Comparison of ENCODE assay signal across 8 cellular contexts in the genomic region with DNA sequence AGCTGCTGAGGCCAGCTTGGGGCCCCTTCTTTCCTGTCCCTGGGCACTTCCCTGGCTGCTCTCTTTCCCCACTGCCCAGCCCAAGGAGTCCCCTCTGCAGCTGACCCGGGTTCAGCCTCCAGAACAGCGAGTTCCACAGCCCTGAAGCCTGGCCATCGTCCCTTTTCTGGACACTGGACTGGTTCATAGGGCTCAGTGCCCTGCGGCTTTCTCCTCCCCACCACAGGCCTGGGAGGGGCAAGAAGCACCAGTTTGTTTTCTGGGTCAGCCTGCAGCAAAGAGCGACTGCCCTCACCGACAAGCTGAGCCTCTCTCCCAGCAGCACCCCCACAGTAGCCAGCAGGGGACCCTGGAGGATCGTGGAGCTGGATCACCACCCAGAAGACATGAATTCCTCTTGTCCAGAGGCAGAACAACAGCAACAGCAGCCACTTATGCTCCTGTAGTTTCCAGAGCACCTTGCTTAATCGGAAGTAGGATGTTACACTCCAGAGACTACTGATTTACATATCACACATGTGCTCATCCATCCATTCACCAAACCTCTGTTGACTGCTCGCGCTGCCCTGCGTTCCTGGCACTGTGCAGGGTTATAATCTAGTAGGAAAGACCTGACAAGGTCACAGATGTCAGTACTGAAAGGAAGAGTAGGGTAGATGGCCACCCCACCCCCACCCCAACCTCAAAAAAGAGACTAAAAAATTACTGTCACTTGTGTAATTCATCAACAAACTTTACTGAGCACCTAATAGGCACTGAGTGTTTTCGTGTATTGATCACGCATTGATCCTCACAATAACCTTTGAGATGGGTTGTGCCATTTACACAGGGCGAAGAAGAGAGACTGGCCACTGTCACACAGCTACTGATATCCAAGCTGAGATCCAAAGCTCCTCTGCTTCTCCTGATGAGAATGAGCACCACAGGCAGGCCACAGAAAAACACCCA. TPM values are rescaled to one million over a fixed set of nuclear protein-coding genes. Genes with fewer than 3 reads are reported as not detected.
DNase-seq lines count a peak whose midpoint lies in the region; FAIRE-seq and TF ChIP-seq lines count a peak whose summit lies in the region.

No MANE protein-coding gene starts in this region.

- peaks cover 16% of the 10 kb centered on the region for H3K4me1 ChIP-seq in HUES64 (ENCODE audit: insufficient read depth, low read length)
- H3K4me1 ChIP-seq in adrenal gland (replicated peaks in 1 of 2), result peaks cover 8 to 18% of the 10 kb centered on the region in 2 donors
- H3K4me1 ChIP-seq in iPS-20b (ENCODE audit: insufficient read depth, low read length), result peaks cover 11% of the 10 kb centered on the region; the same call in 1 of the 2 replicates
- H3K4me1 ChIP-seq in skeletal muscle tissue (ENCODE audit: control insufficient read depth in 3 of 3, insufficient read depth in 3 of 3, low read length in 3 of 3), result peaks cover 14 to 15% (median 14%) of the 10 kb centered on the region in 3 donors

- H3K9me3 ChIP-seq in HUES64 (ENCODE audit: insufficient read depth, low read depth, low read length) (no peaks in the 10 kb centered on the region), adrenal gland (replicated peaks in 1 of 3) (no peaks in the 10 kb centered on the region), iPS-20b (ENCODE audit: insufficient read depth, low read depth, low read length) (no peaks in the 10 kb centered on the region), skeletal muscle tissue (ENCODE audit: control insufficient read depth in 3 of 3, low read length in 3 of 3) (no peaks in the 10 kb centered on the region)

- H3K4me3 ChIP-seq in HUES64 (ENCODE audit: low read length) (peak overlapping the region; percentile 26), adrenal gland (peak overlapping the region in 1 of 4 donors; percentile 12), iPS-20b (ENCODE audit: low read length) (peak overlapping the region; percentile 8; the same call in 1 of the 2 replicates), skeletal muscle tissue (ENCODE audit: low read length in 3 of 3) (peak overlapping the region; percentile 17 to 61 (median 57))

- FAIRE-seq in GM19239 (lab: Jason Lieb, UNC), result peak; percentile 81

- peak in 3 of 6 experiments; percentile 25 to 33 (median 27) for TF ChIP-seq CTCF in adrenal gland (IDR thresholded peaks at IDR 0.05)

- H3K27me3 ChIP-seq in HUES64 (ENCODE audit: insufficient read depth, low read length), result no peaks in the 10 kb centered on the region
- no peaks in the 10 kb centered on the region for H3K27me3 ChIP-seq in adrenal gland
- H3K27me3 ChIP-seq in iPS-20b (ENCODE audit: insufficient read depth, low read length), result no peaks in the 10 kb centered on the region
- H3K27me3 ChIP-seq in skeletal muscle tissue (ENCODE audit: control insufficient read depth in 3 of 3, insufficient read depth in 3 of 3, low read length in 3 of 3), result no peaks in the 10 kb centered on the region

- H3K27ac ChIP-seq in HUES64 (ENCODE audit: low read depth, low read length) (no peak overlapping the region; the same call in 1 of the 2 replicates), adrenal gland (peak overlapping the region; percentile 78 to 96 (median 87)), iPS-20b (ENCODE audit: low read length) (no peak overlapping the region), skeletal muscle tissue (ENCODE audit: low read depth, low read length) (peak overlapping the region; percentile 86)

- intact Hi-C loops in adrenal gland (cut with DNase I), result no loop called here

- peak overlapping the region; percentile 8; the same call in 1 of the 2 replicates for H3K9ac ChIP-seq in HUES64 (ENCODE audit: low read depth, low read length)
- H3K9ac ChIP-seq in iPS-20b (ENCODE audit: low read depth, low read length), result no peak overlapping the region
- H3K9ac ChIP-seq in skeletal muscle tissue (ENCODE audit: low read depth in 1 of 3, low read length in 3 of 3), result peak overlapping the region; percentile 72 to 79 (median 77)

- 63% methylated on average over 14 of the region's 14 CpGs for WGBS in HUES64
- WGBS in adrenal gland, 4 donors, result 31 to 47% (median 36%) methylated on average over 11 to 14 of the region's 14 CpGs

- no peaks in the 10 kb centered on the region for H3K36me3 ChIP-seq in HUES64 (ENCODE audit: insufficient read depth, low read length)
- H3K36me3 ChIP-seq in adrenal gland (replicated peaks in 1 of 2), result no peaks in the 10 kb centered on the region
- no peaks in the 10 kb centered on the region for H3K36me3 ChIP-seq in iPS-20b (ENCODE audit: insufficient read depth, low read depth, low read length)
- no peaks in the 10 kb centered on the region for H3K36me3 ChIP-seq in skeletal muscle tissue (ENCODE audit: control insufficient read depth in 3 of 3, insufficient read depth in 3 of 3, low read length in 3 of 3)

- peak in 1 of 2 donors; percentile 55 for TF ChIP-seq POLR2A in adrenal gland (IDR thresholded peaks at IDR 0.05)

- DNase-seq in Ammon's horn (ENCODE audit: low spot score) (peak; percentile 83), GM19239 (ENCODE audit: insufficient read length, low spot score) (no peak), adrenal gland (peak; percentile 51 to 81 (median 67)), islet precursor cell (no peak), SW480 (ENCODE audit: low spot score) (no peak)

RNA-seq across cellular contexts. Expression of gene CXCR5, which starts 13.0 kb away (rescaled TPM):
- polyA plus RNA-seq in HUES64 (2013, experiment 1 of 2), result not detected
- polyA plus RNA-seq in HUES64 (2013, experiment 2 of 2), result not detected
- under 1 TPM in 3 of 8 donors, not detected in 5; 0.04 to 0.11 (median 0.10) TPM for total RNA-seq in adrenal gland
- polyA plus RNA-seq in adrenal gland, result under 1 TPM in 2 of 3 donors, not detected in 1; 0.24 to 0.27 TPM
- not detected for total RNA-seq in skeletal muscle tissue

RNA-seq across cellular contexts. Expression of gene BCL9L, which starts 55.1 kb away (rescaled TPM):
- polyA plus RNA-seq in HUES64 (2013, experiment 1 of 2), result 21.5 TPM
- polyA plus RNA-seq in HUES64 (2013, experiment 2 of 2), result 21.7 TPM
- 100 to 1,000 TPM in 2 of 8 donors, 10 to 100 TPM in 6; 32.2 to 108 (median 60.5) TPM for total RNA-seq in adrenal gland
- polyA plus RNA-seq in adrenal gland, result 10 to 100 TPM in 2 of 3 donors, 1 to 10 TPM in 1; 7.8 to 47.7 (median 18.3) TPM
- 24.0 TPM for total RNA-seq in skeletal muscle tissue

Comparison
In these comparisons a context has a peak if more than half of its experiments do, and no peak if none do; other contexts are left out.
1. DNase-seq: peak in Ammon's horn (single experiment) and adrenal gland (7 of 7); none in GM19239 (single experiment), islet precursor cell (single experiment) and SW480 (single experiment).
2. H3K27ac ChIP-seq: peak in adrenal gland (5 of 5) and skeletal muscle tissue (single experiment); none in HUES64 (single experiment) and iPS-20b (single experiment).